Comparison of ENCODE assay signal across 24 cellular contexts in the genomic region with DNA sequence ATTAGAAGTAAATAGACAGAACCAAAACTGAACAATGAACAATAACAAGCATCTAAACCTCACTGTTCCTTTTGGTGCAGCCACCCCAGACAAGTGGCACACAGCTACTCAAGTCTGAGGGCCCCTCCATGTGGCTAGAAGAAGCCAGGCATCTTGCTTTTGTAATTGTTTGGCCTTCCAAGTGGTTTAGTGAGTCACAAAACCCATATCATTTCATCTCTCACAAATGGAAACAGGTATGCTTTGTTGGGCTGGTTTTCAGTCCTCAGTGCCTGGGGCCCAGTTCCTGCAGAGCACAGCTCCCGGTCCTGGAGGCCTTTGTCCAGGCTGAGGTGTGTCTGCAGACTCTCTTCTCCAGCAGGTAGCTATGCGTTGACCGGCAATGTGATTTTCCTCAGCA. TPM values are rescaled to one million over a fixed set of nuclear protein-coding genes. Genes with fewer than 3 reads are reported as not detected.
A peak's percentile ranks its signal among the peaks of the same experiment; 100 is the strongest.
DNase-seq lines count a peak whose midpoint lies in the region; ATAC-seq and TF ChIP-seq lines count a peak whose summit lies in the region.
"Had no signal": no experiment of that assay in that cellular context is flagged by ENCODE, and none has a peak within 500 bp of the region (broad histone marks: within the 10 kb centered on the region; RNA-seq: fewer than 3 reads in every experiment).

No MANE protein-coding gene starts in this region.

- H3K9me3 Mint-ChIP-seq in activated CD4-positive, alpha-beta T cell treated with anti-CD3 and anti-CD28 coated beads, Interleukin-2, amount 10 ng/mL, durations not matched to agents 7 days and 5 days: peaks cover 2% of the 10 kb centered on the region
- H3K9me3 Mint-ChIP-seq: activated T-helper 1 cell treated with anti-CD3 and anti-CD28 coated beads, Interleukin-12 subunit alpha, Interleukin-12 subunit beta, Interleukin-2, Interleukin-4 antibody, amounts not matched to agents 30 ng/mL and 10 ng/mL and 1 ng/mL, durations not matched to agents 14 hours and 24 hours and 36 hours had no signal

- CTCF ChIA-PET in activated CD4-positive, alpha-beta T cell treated with anti-CD3 and anti-CD28 coated beads, Interleukin-2, amount 10 ng/mL, durations not matched to agents 7 days and 5 days (lab: Charles Lee): interaction anchor here (1.4 to 2.1 kb wide), 2 partner anchors 10 to 13 kb away, joined by 6 to 8 read pairs; no protein-coding TSS in a partner anchor

- POLR2A ChIA-PET in activated CD4-positive, alpha-beta T cell treated with anti-CD3 and anti-CD28 coated beads, Interleukin-2, amount 10 ng/mL, durations not matched to agents 7 days and 5 days (lab: Charles Lee): interaction anchor here (0.6 kb wide), 1 partner anchor 399 kb away, joined by 3 read pairs; no protein-coding TSS in a partner anchor

- ATAC-seq in HG02763 (IDR thresholded peaks at IDR 0.05; ENCODE audit: unreplicated experiment): no peak
- ATAC-seq: K562 had no signal

- no peaks in the 10 kb centered on the region for H3K36me3 Mint-ChIP-seq in activated CD4-positive, alpha-beta T cell treated with anti-CD3 and anti-CD28 coated beads, Interleukin-2, amount 10 ng/mL, durations not matched to agents 7 days and 5 days (ENCODE audit: low read depth)

- peak; percentile 5 for DNase-seq in stimulated activated CD4-positive, alpha-beta T cell treated with anti-CD3 and anti-CD28 coated beads, Interleukin-15, amount 100 ng/mL, for 24 hours
- no peak for DNase-seq in stimulated activated CD4-positive, alpha-beta T cell treated with anti-CD3 and anti-CD28 coated beads, Interleukin-4, amount 100 ng/mL, for 24 hours
- peak; percentile 19 for DNase-seq in SW480 (ENCODE audit: low spot score)
- DNase-seq in fibroblast of mammary gland (ENCODE audit: low read depth): peak; percentile 40
- DNase-seq in cerebellar cortex (ENCODE audit: low spot score): no peak
- no peak for DNase-seq in activated CD4-positive, alpha-beta T cell treated with anti-CD3 and anti-CD28 coated beads, Interleukin-2, amount 10 ng/mL, durations not matched to agents 7 days and 5 days
- DNase-seq in foreskin melanocyte: no peak
- DNase-seq: amniotic stem cell; colonic mucosa; COR-L47; erythroblast; GF-D8; head of caudate nucleus; kidney; midbrain; NCI-H146; NCI-H345; SHP77 treated with DMSO at 0.1 percent for 48 hours; stimulated activated naive CD4-positive, alpha-beta T cell treated with Interleukin-2 at 50 U/mL for 16 hours; T-helper 9 cell had no signal

- H3K4me1 Mint-ChIP-seq in activated CD4-positive, alpha-beta T cell treated with anti-CD3 and anti-CD28 coated beads, Interleukin-2, amount 10 ng/mL, durations not matched to agents 7 days and 5 days: no peaks in the 10 kb centered on the region

- H3K4me3 Mint-ChIP-seq in activated CD4-positive, alpha-beta T cell treated with anti-CD3 and anti-CD28 coated beads, Interleukin-2, amount 10 ng/mL, durations not matched to agents 7 days and 5 days: no peak overlapping the region
- H3K4me3 Mint-ChIP-seq: activated T-helper 1 cell treated with anti-CD3 and anti-CD28 coated beads, Interleukin-12 subunit alpha, Interleukin-12 subunit beta, Interleukin-2, Interleukin-4 antibody, amounts not matched to agents 30 ng/mL and 10 ng/mL and 1 ng/mL, durations not matched to agents 14 hours and 24 hours and 36 hours had no signal

- H3K27ac Mint-ChIP-seq in activated CD4-positive, alpha-beta T cell treated with anti-CD3 and anti-CD28 coated beads, Interleukin-2, amount 10 ng/mL, durations not matched to agents 7 days and 5 days: no peak overlapping the region
- H3K27ac Mint-ChIP-seq: activated T-helper 1 cell treated with anti-CD3 and anti-CD28 coated beads, Interleukin-12 subunit alpha, Interleukin-12 subunit beta, Interleukin-2, Interleukin-4 antibody, amounts not matched to agents 30 ng/mL and 10 ng/mL and 1 ng/mL, durations not matched to agents 14 hours and 24 hours and 36 hours had no signal

- peak; percentile 12 for TF ChIP-seq CTCF in fibroblast of mammary gland (conservative IDR thresholded peaks at IDR 0.05; ENCODE audit: control insufficient read depth, insufficient read depth, low read depth, low read length)

- peaks cover 4% of the 10 kb centered on the region for H3K27me3 Mint-ChIP-seq in activated CD4-positive, alpha-beta T cell treated with anti-CD3 and anti-CD28 coated beads, Interleukin-2, amount 10 ng/mL, durations not matched to agents 7 days and 5 days

- no peak overlapping the region for H3K4me3 ChIP-seq in fibroblast of mammary gland (ENCODE audit: control insufficient read depth, low read depth, low read length)
- H3K4me3 ChIP-seq: colonic mucosa, K562, vagina had no signal

RNA-seq across cellular contexts. Expression of a gene that starts 16.7 kb away (rescaled TPM):
- not detected for total RNA-seq in activated CD4-positive, alpha-beta T cell treated with anti-CD3 and anti-CD28 coated beads, Interleukin-2, amount 10 ng/mL, durations not matched to agents 7 days and 5 days
- total RNA-seq: activated T-helper 1 cell treated with anti-CD3 and anti-CD28 coated beads, Interleukin-12 subunit alpha, Interleukin-12 subunit beta, Interleukin-2, Interleukin-4 antibody, amounts not matched to agents 30 ng/mL and 10 ng/mL and 1 ng/mL, durations not matched to agents 14 hours and 24 hours and 36 hours had no signal

Comparison
In these comparisons a context has a peak if more than half of its experiments do, and no peak if none do; other contexts are left out.
1. DNase-seq: peak in stimulated activated CD4-positive, alpha-beta T cell treated with anti-CD3 and anti-CD28 coated beads, Interleukin-15, amount 100 ng/mL, for 24 hours (single experiment), SW480 (single experiment) and fibroblast of mammary gland (single experiment); none in stimulated activated CD4-positive, alpha-beta T cell treated with anti-CD3 and anti-CD28 coated beads, Interleukin-4, amount 100 ng/mL, for 24 hours (single experiment), cerebellar cortex (single experiment), activated CD4-positive, alpha-beta T cell treated with anti-CD3 and anti-CD28 coated beads, Interleukin-2, amount 10 ng/mL, durations not matched to agents 7 days and 5 days (single experiment) and foreskin melanocyte (single experiment).